ENCODE assay signal across 4 cellular contexts in the genomic region with DNA sequence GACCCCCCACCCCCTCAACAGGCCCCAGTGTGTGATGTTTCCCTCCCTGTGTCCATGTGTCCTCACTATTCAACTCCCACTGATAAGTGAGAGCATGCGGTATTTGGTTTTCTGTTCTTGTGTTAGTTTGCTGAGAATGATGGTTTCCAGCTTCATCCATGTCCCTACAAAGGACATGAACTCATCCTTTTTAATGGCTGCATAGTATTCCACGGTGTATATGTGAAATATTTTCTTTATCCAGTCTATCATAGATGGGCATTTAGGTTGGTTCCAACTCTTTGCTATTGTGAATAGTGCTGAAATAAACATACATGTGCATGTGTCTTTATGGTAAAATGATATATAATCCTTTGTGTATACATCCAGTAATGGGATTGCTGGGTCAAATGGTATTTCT.
A peak's percentile ranks its signal among the peaks of the same experiment; 100 is the strongest.
TF ChIP-seq lines count a peak whose summit lies in the region.

No MANE protein-coding gene starts in this region.

TF ChIP-seq in HEK293, 187 proteins besides CTCF, POLR2A, EP300 and RAD21:
- 0 out of 2 replicates have a peak, but pooled peaks have one; percentile 32 for TF ChIP-seq ZNF146 (tag by site-specific recombination; IDR thresholded peaks at IDR 0.05)

TF ChIP-seq in K562, 482 proteins besides CTCF, POLR2A, EP300 and RAD21:
- TF ChIP-seq ZNF146 (CRISPR knock-in tag; IDR thresholded peaks at IDR 0.05; ENCODE audit: unreplicated experiment) = peak; percentile 71

TF ChIP-seq in H1, 55 proteins besides CTCF, POLR2A, EP300 and RAD21:
- TF ChIP-seq KDM1A (IDR thresholded peaks at IDR 0.05; ENCODE audit: borderline replicate concordance, low read length) = peak; percentile 76
TF ChIP-seq in H1: peak in this region for 1; not testable (repeated sequence) for 54.

TF ChIP-seq in HepG2, 621 proteins besides CTCF, POLR2A, EP300 and RAD21:
- TF ChIP-seq, protein P1, sequence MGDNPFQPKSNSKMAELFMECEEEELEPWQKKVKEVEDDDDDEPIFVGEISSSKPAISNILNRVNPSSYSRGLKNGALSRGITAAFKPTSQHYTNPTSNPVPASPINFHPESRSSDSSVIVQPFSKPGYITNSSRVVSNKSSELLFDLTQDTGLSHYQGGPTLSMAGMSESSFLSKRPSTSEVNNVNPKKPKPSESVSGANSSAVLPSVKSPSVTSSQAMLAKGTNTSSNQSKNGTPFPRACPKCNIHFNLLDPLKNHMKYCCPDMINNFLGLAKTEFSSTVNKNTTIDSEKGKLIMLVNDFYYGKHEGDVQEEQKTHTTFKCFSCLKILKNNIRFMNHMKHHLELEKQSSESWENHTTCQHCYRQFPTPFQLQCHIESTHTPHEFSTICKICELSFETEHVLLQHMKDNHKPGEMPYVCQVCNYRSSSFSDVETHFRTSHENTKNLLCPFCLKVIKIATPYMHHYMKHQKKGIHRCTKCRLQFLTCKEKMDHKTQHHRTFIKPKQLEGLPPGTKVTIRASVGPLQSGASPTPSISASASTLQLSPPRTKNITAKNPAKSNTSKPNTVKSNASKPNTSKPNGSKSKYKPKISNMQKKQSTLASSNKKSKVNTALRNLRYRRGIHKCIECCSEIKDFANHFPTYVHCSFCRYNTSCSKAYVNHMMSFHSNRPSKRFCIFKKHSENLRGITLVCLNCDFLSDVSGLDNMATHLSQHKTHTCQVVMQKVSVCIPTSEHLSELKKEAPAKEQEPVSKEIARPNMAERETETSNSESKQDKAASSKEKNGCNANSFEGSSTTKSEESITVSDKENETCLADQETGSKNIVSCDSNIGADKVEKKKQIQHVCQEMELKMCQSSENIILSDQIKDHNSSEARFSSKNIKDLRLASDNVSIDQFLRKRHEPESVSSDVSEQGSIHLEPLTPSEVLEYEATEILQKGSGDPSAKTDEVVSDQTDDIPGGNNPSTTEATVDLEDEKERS (CRISPR knock-in tag; IDR thresholded peaks at IDR 0.05) = 0 out of 2 replicates have a peak, but pooled peaks have one; percentile 37
